In the genomic region with DNA sequence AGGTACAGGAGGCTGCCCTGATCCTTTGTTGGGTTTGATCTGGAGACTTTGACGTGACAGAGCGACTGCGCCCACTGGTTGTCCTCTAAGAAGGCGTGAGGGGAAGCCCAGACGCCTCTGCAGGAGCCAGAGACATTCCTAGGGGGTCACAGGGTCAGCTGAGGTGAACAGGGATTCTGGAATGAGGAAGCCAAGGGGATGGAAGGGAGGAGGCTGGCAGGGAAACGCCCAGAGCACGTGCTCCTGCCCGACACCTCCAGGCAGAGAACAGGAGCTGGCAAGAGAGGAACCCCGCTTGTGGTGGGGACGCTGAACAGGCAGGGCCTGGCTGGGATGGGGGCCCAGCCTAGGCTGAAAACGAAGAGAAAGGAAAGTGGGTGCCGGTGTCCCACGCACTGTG, we compare ENCODE assay signal across 11 cellular contexts. TPM values are rescaled to one million over a fixed set of nuclear protein-coding genes. Genes with fewer than 3 reads are reported as not detected.
A peak's percentile ranks its signal among the peaks of the same experiment; 100 is the strongest.
DNase-seq lines count a peak whose midpoint lies in the region; ATAC-seq and TF ChIP-seq lines count a peak whose summit lies in the region.
"Had no signal": no experiment of that assay in that cellular context is flagged by ENCODE, and none has a peak within 500 bp of the region (broad histone marks: within the 10 kb centered on the region; RNA-seq: fewer than 3 reads in every experiment).

No MANE protein-coding gene starts in this region.

- H3K4me1 ChIP-seq in GM23248 (ENCODE audit: insufficient read depth) (no peaks in the 10 kb centered on the region), foreskin keratinocyte (no peaks in the 10 kb centered on the region), rectal smooth muscle tissue (ENCODE audit: control insufficient read depth, insufficient read depth, low read length) (no peaks in the 10 kb centered on the region)

- H2AFZ ChIP-seq in GM23248 = no peak overlapping the region

- H3K27me3 ChIP-seq in GM23248 (replicated peaks; ENCODE audit: insufficient read depth) (0 out of 2 replicates have a peak, but pooled peaks cover 5% of the 10 kb centered on the region), foreskin keratinocyte (peaks cover 3% of the 10 kb centered on the region), rectal smooth muscle tissue (ENCODE audit: control insufficient read depth, insufficient read depth, low read length) (no peaks in the 10 kb centered on the region)

- POLR2A ChIA-PET in RWPE1 (lab: Yijun Ruan, JAX; ENCODE audit: low non-redundant PET) = no interaction called here

- ATAC-seq in foreskin keratinocyte = peak; percentile 78
- ATAC-seq in HG03280 (IDR thresholded peaks at IDR 0.05; ENCODE audit: unreplicated experiment) = no peak
- no peak for ATAC-seq in HG02678 (IDR thresholded peaks at IDR 0.05; ENCODE audit: unreplicated experiment)
- no peak for ATAC-seq in GM21526 (IDR thresholded peaks at IDR 0.05; ENCODE audit: low FRiP score, unreplicated experiment)
- ATAC-seq: activated CD4-positive, alpha-beta T cell treated with anti-CD3 and anti-CD28 coated beads for 36 hours had no signal

- no peak overlapping the region for H3K27ac ChIP-seq in GM23248
- peak overlapping the region; percentile 6; the same call in 1 of the 2 replicates for H3K27ac ChIP-seq in RWPE1
- no peak overlapping the region for H3K27ac ChIP-seq in foreskin keratinocyte
- no peak overlapping the region for H3K27ac ChIP-seq in rectal smooth muscle tissue (ENCODE audit: low read depth, low read length)

- TF ChIP-seq CTCF in RWPE1 (conservative IDR thresholded peaks at IDR 0.05; ENCODE audit: low read depth) (no peak), foreskin keratinocyte (conservative IDR thresholded peaks at IDR 0.05) (no peak)

- no peaks in the 10 kb centered on the region for H3K79me2 ChIP-seq in GM23248 (ENCODE audit: insufficient read depth)

- no peaks in the 10 kb centered on the region for H3K9me2 ChIP-seq in GM23248 (ENCODE audit: insufficient read depth)

- DNase-seq in GM23248 (peak; percentile 23), RWPE1 (ENCODE audit: low spot score) (peak; percentile 75), foreskin keratinocyte (peak; percentile 44 to 61), amniotic stem cell (lab: John Stamatoyannopoulos, UW) (no peak)
- DNase-seq: activated CD4-positive, alpha-beta T cell treated with anti-CD3 and anti-CD28 coated beads for 36 hours; NCI-H526 treated with DMSO at 0.1 percent for 48 hours had no signal

- H3K36me3 ChIP-seq in GM23248 (ENCODE audit: low read depth) (no peaks in the 10 kb centered on the region), rectal smooth muscle tissue (ENCODE audit: control insufficient read depth, insufficient read depth, low read length) (no peaks in the 10 kb centered on the region)

- no peak overlapping the region for H3K9ac ChIP-seq in GM23248
- H3K9ac ChIP-seq in rectal smooth muscle tissue (ENCODE audit: low read length) = no peak overlapping the region

- no peaks in the 10 kb centered on the region for H3F3A ChIP-seq in GM23248 (ENCODE audit: insufficient read depth)

- H3K9me3 ChIP-seq in GM23248 (ENCODE audit: low read depth) = no peaks in the 10 kb centered on the region

- H3K4me2 ChIP-seq in GM23248 (ENCODE audit: unreplicated experiment) = no peak overlapping the region

- in situ Hi-C loops in GM23248 (cut with MboI) = no loop called here

- H3K4me3 ChIP-seq in GM23248 = no peak overlapping the region
- H3K4me3 ChIP-seq in rectal smooth muscle tissue (ENCODE audit: low read length) = peak overlapping the region; percentile 15
- H3K4me3 ChIP-seq: skin epidermis had no signal

- no peaks in the 10 kb centered on the region for H4K20me1 ChIP-seq in GM23248 (ENCODE audit: insufficient read depth)

- WGBS in GM23248 (ENCODE audit: low coverage in 1 of 2, low lambda C conversion rate in 2 of 2, missing lambda C conversion rate in 2 of 2), 2 experiments = 62 to 63% methylated on average over 13 of the region's 13 CpGs

- CTCF ChIA-PET in RWPE1 (lab: Yijun Ruan, JAX) = no interaction called here

RNA-seq across cellular contexts. Expression of a gene that starts 5.6 kb away (rescaled TPM):
- total RNA-seq in GM23248 (2014; rRNA removed; shearing (Covaris generic)) = not detected in 2 replicates
- polyA plus RNA-seq in GM23248 (2016; fragmentation: Nextera tagmentation; extraction: Ambion mirVana) (0.05 and 0.06 TPM in 2 replicates), foreskin keratinocyte (0.10 TPM in 2 replicates)
- total RNA-seq in foreskin keratinocyte = 0.04 and 0.24 TPM in 2 replicates
- total RNA-seq: activated CD4-positive, alpha-beta T cell treated with anti-CD3 and anti-CD28 coated beads for 36 hours had no signal

RNA-seq across cellular contexts. Expression of a gene that starts 28.5 kb away (rescaled TPM):
- 75.1 and 84.5 TPM in 2 replicates for total RNA-seq in GM23248 (2014; rRNA removed; shearing (Covaris generic))
- polyA plus RNA-seq in GM23248 (2016; fragmentation: Nextera tagmentation; extraction: Ambion mirVana) (129 and 131 TPM in 2 replicates), foreskin keratinocyte (96.1 and 105 TPM in 2 replicates)
- 104 and 105 TPM in 2 replicates for total RNA-seq in foreskin keratinocyte

RNA-seq across cellular contexts. Expression of a gene that starts 44.7 kb away (rescaled TPM):
- 21.2 and 35.2 TPM in 2 replicates for total RNA-seq in GM23248 (2014; rRNA removed; shearing (Covaris generic))
- polyA plus RNA-seq in GM23248 (2016; fragmentation: Nextera tagmentation; extraction: Ambion mirVana) (63.5 and 69.8 TPM in 2 replicates), foreskin keratinocyte (12.4 and 13.0 TPM in 2 replicates)
- total RNA-seq in foreskin keratinocyte = 10.3 and 11.8 TPM in 2 replicates

RNA-seq across cellular contexts. Expression of a gene that starts 44.8 kb away (rescaled TPM):
- total RNA-seq in GM23248 (2014; rRNA removed; shearing (Covaris generic)) = 13.9 and 16.3 TPM in 2 replicates
- polyA plus RNA-seq in GM23248 (2016; fragmentation: Nextera tagmentation; extraction: Ambion mirVana) (11.4 and 11.9 TPM in 2 replicates), foreskin keratinocyte (2.5 and 3.4 TPM in 2 replicates)
- 3.3 and 3.9 TPM in 2 replicates for total RNA-seq in foreskin keratinocyte
